9 cellular contexts compared by ENCODE assay signal in genomic region chr15:89845305-89845893, GRCh38. TPM values are rescaled to one million over a fixed set of nuclear protein-coding genes. Genes with fewer than 3 reads are reported as not detected.
DNase-seq lines count a peak whose midpoint lies in the region; ATAC-seq and TF ChIP-seq lines count a peak whose summit lies in the region.
"Had no signal": no experiment of that assay in that cellular context is flagged by ENCODE, and none has a peak within 500 bp of the region (broad histone marks: within the 10 kb centered on the region; RNA-seq: fewer than 3 reads in every experiment).

No MANE protein-coding gene starts in this region.

- intact Hi-C loops in gastrocnemius medialis (cut with DNase I; ENCODE audit: low total_unique reads): no loop called here

- H3K4me1 ChIP-seq in SJSA1 (replicated peaks) (peaks cover 34% of the 10 kb centered on the region), gastrocnemius medialis (peaks cover 3 to 19% of the 10 kb centered on the region in 2 donors)

- no peak overlapping the region for H3K4me3 ChIP-seq in SJSA1
- no peak overlapping the region for H3K4me3 ChIP-seq in fibroblast of the aortic adventitia (ENCODE audit: low read depth, low read length)
- no peak overlapping the region for H3K4me3 ChIP-seq in gastrocnemius medialis

- peak; percentile 73 for DNase-seq in GM04504 (ENCODE audit: low read depth)
- DNase-seq in SJSA1 (ENCODE audit: low read depth in 1 of 2, low spot score in 2 of 2): peak in 1 of 2 experiments; percentile 86
- peak; percentile 92 for DNase-seq in fibroblast of the aortic adventitia (ENCODE audit: low read depth)
- DNase-seq in gastrocnemius medialis: no peak
- no peak for DNase-seq in inferior parietal cortex (ENCODE audit: extremely low spot score)
- DNase-seq in NCI-H146 (lab: John Stamatoyannopoulos, UW): no peak
- DNase-seq: stimulated activated CD4-positive, alpha-beta T cell treated with anti-CD3 and anti-CD28 coated beads, Interleukin-4, amount 100 ng/mL, for 4 hours had no signal

- no peaks in the 10 kb centered on the region for H3K27me3 ChIP-seq in SJSA1 (replicated peaks)
- H3K27me3 ChIP-seq in gastrocnemius medialis: no peaks in the 10 kb centered on the region

- in situ Hi-C loops in gastrocnemius medialis (cut with MboI; ENCODE audit: low sequenced_read_pairs in 4 of 4): no loop called here

- H3K9me3 ChIP-seq in SJSA1 (replicated peaks) (no peaks in the 10 kb centered on the region), gastrocnemius medialis (no peaks in the 10 kb centered on the region)

- H3K27ac ChIP-seq in SJSA1: peak overlapping the region; percentile 71
- peak overlapping the region in 2 of 4 donors; percentile 50 to 53 for H3K27ac ChIP-seq in gastrocnemius medialis

- no peak for TF ChIP-seq POLR2A in gastrocnemius medialis (IDR thresholded peaks at IDR 0.05)

- ATAC-seq in gastrocnemius medialis: peak; percentile 93
- ATAC-seq in HG03280 (IDR thresholded peaks at IDR 0.05; ENCODE audit: unreplicated experiment): no peak
- no peak for ATAC-seq in HG03108 (IDR thresholded peaks at IDR 0.05; ENCODE audit: unreplicated experiment)

- TF ChIP-seq CTCF in fibroblast of the aortic adventitia (IDR thresholded peaks at IDR 0.05; ENCODE audit: insufficient read depth, low read length): no peak
- TF ChIP-seq CTCF in gastrocnemius medialis (IDR thresholded peaks at IDR 0.05 in 4 of 5, conservative IDR thresholded peaks at IDR 0.05 in 1 of 5): no peak

- H3K36me3 ChIP-seq in SJSA1: peaks cover 20% of the 10 kb centered on the region
- H3K36me3 ChIP-seq in gastrocnemius medialis: no peaks in the 10 kb centered on the region

RNA-seq across cellular contexts. Expression of gene ANPEP, which starts 30.7 kb away (rescaled TPM):
- 3.2 and 5.1 TPM in 2 replicates for total RNA-seq in SJSA1 (2014; rRNA removed; shearing (Covaris generic))
- 20.8 and 82.6 TPM in 2 replicates for total RNA-seq in fibroblast of the aortic adventitia (ENCODE audit: low replicate concordance)
- 1 to 10 TPM; 3.4 to 7.6 (median 5.1) TPM for total RNA-seq in gastrocnemius medialis

RNA-seq across cellular contexts. Expression of gene AP3S2, which starts 48.4 kb away (rescaled TPM):
- 59.2 and 65.7 TPM in 2 replicates for total RNA-seq in SJSA1 (2014; rRNA removed; shearing (Covaris generic))
- 63.5 and 90.8 TPM in 2 replicates for total RNA-seq in fibroblast of the aortic adventitia (ENCODE audit: low replicate concordance)
- 10 to 100 TPM; 48.4 to 82.6 (median 71.3) TPM for total RNA-seq in gastrocnemius medialis

Comparison
In these comparisons a context has a peak if more than half of its experiments do, and no peak if none do; other contexts are left out.
1. DNase-seq: peak in GM04504 (single experiment) and fibroblast of the aortic adventitia (single experiment); none in gastrocnemius medialis (0 of 2), inferior parietal cortex (single experiment) and NCI-H146 (single experiment).
2. ATAC-seq: peak in gastrocnemius medialis (2 of 2); none in HG03280 (single experiment) and HG03108 (single experiment).